Comparison of ENCODE assay signal across 9 cellular contexts in the genomic region with DNA sequence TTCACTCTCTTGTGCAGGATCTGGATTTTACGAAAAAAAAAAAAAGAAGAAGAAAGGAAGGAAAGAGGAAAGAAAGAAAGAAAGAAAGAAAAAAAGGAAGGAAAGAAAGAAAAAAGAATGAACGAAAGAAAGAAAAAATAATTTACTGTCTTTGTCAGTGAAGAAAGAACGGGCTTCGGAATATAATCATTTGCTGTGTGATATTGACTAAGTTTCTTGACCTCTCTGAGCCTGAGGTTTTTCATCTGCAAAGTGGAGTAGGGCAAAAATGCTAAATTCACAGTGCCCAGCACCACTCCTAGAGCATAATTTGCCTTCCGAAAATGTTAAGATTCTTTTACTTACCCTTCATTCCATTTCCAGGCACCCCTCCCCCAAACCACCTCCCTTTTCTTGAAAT. TPM values are rescaled to one million over a fixed set of nuclear protein-coding genes. Genes with fewer than 3 reads are reported as not detected.
DNase-seq lines count a peak whose midpoint lies in the region; ATAC-seq, FAIRE-seq and TF ChIP-seq lines count a peak whose summit lies in the region.
"Had no signal": no experiment of that assay in that cellular context is flagged by ENCODE, and none has a peak within 500 bp of the region (broad histone marks: within the 10 kb centered on the region; RNA-seq: fewer than 3 reads in every experiment).

No MANE protein-coding gene starts in this region.

- H3K9me1 ChIP-seq in keratinocyte (ENCODE audit: control insufficient read depth, extremely low read depth, insufficient read depth, low read length), result no peaks in the 10 kb centered on the region

- no peak for ATAC-seq in activated T-cell treated with anti-CD3 and anti-CD28 coated beads, Interleukin-2, amount 50 U/mL, for 72 hours (replicated peaks in 1 of 2)
- ATAC-seq in activated naive CD8-positive, alpha-beta T cell treated with anti-CD3 and anti-CD28 coated beads, Interleukin-2, amount 50 U/mL, for 24 hours, result no peak
- ATAC-seq in thoracic aorta (ENCODE audit: insufficient number of reproducible peaks, low FRiP score, low read depth), result no peak

- H3K79me2 ChIP-seq in keratinocyte (ENCODE audit: control insufficient read depth, insufficient read depth, low read length), result no peaks in the 10 kb centered on the region

- DNase-seq in activated T-cell treated with anti-CD3 and anti-CD28 coated beads, Interleukin-2, amount 50 U/mL, for 72 hours, result no peak
- no peak for DNase-seq in activated T-cell treated with anti-CD3 and anti-CD28 coated beads, Interleukin-2, amount 50 U/mL, for 48 hours
- DNase-seq in activated naive CD8-positive, alpha-beta T cell treated with anti-CD3 and anti-CD28 coated beads, Interleukin-2, amount 50 U/mL, for 24 hours, result no peak
- DNase-seq in keratinocyte (ENCODE audit: low read depth, low spot score), result no peak
- DNase-seq in thoracic aorta (ENCODE audit: low spot score), result no peak
- no peak for DNase-seq in putamen (ENCODE audit: low spot score)
- no peak for DNase-seq in NCI-H2196 (lab: John Stamatoyannopoulos, UW; ENCODE audit: unreplicated experiment)
- no peak for DNase-seq in DMS114 treated with DMSO at 0.1 percent for 48 hours (lab: John Stamatoyannopoulos, UW; ENCODE audit: unreplicated experiment)

- peaks cover 57% of the 10 kb centered on the region for H3K27me3 Mint-ChIP-seq in activated T-cell treated with anti-CD3 and anti-CD28 coated beads, Interleukin-2, amount 50 U/mL, for 72 hours (ENCODE audit: low read depth)
- H3K27me3 Mint-ChIP-seq in activated naive CD8-positive, alpha-beta T cell treated with anti-CD3 and anti-CD28 coated beads, Interleukin-2, amount 50 U/mL, for 24 hours, result peaks cover 44% of the 10 kb centered on the region

- dilution Hi-C loops in keratinocyte (cut with MboI; ENCODE audit: extremely low pct_ligation_motif_present, low sequenced_read_pairs), result no loop called here

- TF ChIP-seq CTCF in keratinocyte (optimal IDR thresholded peaks at IDR 0.05 in 1 of 3, IDR thresholded peaks at IDR 0.05 in 1 of 3, conservative IDR thresholded peaks at IDR 0.05 in 1 of 3; ENCODE audit: extremely low read depth in 1 of 3, insufficient read depth in 2 of 3, low read length in 3 of 3), result no peak
- no peak for TF ChIP-seq CTCF in thoracic aorta (IDR thresholded peaks at IDR 0.05)

- H3K9ac ChIP-seq in keratinocyte (ENCODE audit: control insufficient read depth, extremely low read depth, insufficient read depth, low read length), result peak overlapping the region; percentile 58

- H3K27ac Mint-ChIP-seq in activated T-cell treated with anti-CD3 and anti-CD28 coated beads, Interleukin-2, amount 50 U/mL, for 72 hours, result peak overlapping the region; percentile 55
- no peak overlapping the region for H3K27ac Mint-ChIP-seq in activated naive CD8-positive, alpha-beta T cell treated with anti-CD3 and anti-CD28 coated beads, Interleukin-2, amount 50 U/mL, for 24 hours

- H3K27me3 ChIP-seq in keratinocyte (ENCODE audit: control insufficient read depth, extremely low read depth, insufficient read depth, low read length) (no peaks in the 10 kb centered on the region), thoracic aorta (replicated peaks; ENCODE audit: insufficient read depth) (no peaks in the 10 kb centered on the region)

- peaks cover 33% of the 10 kb centered on the region for H3K4me1 ChIP-seq in keratinocyte (ENCODE audit: control insufficient read depth, extremely low read depth, insufficient read depth, low read length)
- H3K4me1 ChIP-seq in thoracic aorta (ENCODE audit: control insufficient read depth in 1 of 2, low read depth in 2 of 2), result peaks cover 37 to 48% of the 10 kb centered on the region in 2 donors

- peak overlapping the region; percentile 89 for H2AFZ ChIP-seq in keratinocyte (ENCODE audit: control insufficient read depth, low read length)

- H3K4me3 ChIP-seq in keratinocyte (ENCODE audit: control insufficient read depth in 2 of 3, extremely low read depth in 1 of 3, insufficient read depth in 2 of 3, low read depth in 1 of 3, low read length in 3 of 3) (peak overlapping the region; percentile 32 to 59 (median 57)), thoracic aorta (peak overlapping the region; percentile 71)

- peak overlapping the region; percentile 91 for H3K4me2 ChIP-seq in keratinocyte (ENCODE audit: control insufficient read depth, extremely low read depth, insufficient read depth, low read depth, low read length)

- H3K4me1 Mint-ChIP-seq in activated T-cell treated with anti-CD3 and anti-CD28 coated beads, Interleukin-2, amount 50 U/mL, for 72 hours (ENCODE audit: low read depth), result peaks cover 58% of the 10 kb centered on the region
- H3K4me1 Mint-ChIP-seq in activated naive CD8-positive, alpha-beta T cell treated with anti-CD3 and anti-CD28 coated beads, Interleukin-2, amount 50 U/mL, for 24 hours, result peaks cover 54% of the 10 kb centered on the region

- H3K27ac ChIP-seq in keratinocyte (ENCODE audit: control insufficient read depth, insufficient read depth, low read length) (no peak overlapping the region), thoracic aorta (peak overlapping the region; percentile 52 to 61)

- H3K9me3 ChIP-seq in keratinocyte (ENCODE audit: control insufficient read depth, low read depth, low read length) (no peaks in the 10 kb centered on the region), thoracic aorta (no peaks in the 10 kb centered on the region)

- H4K20me1 ChIP-seq in keratinocyte (ENCODE audit: control insufficient read depth, extremely low read depth, insufficient read depth, low read length), result no peaks in the 10 kb centered on the region

- H3K9me3 Mint-ChIP-seq in activated T-cell treated with anti-CD3 and anti-CD28 coated beads, Interleukin-2, amount 50 U/mL, for 72 hours, result no peaks in the 10 kb centered on the region
- H3K9me3 Mint-ChIP-seq in activated naive CD8-positive, alpha-beta T cell treated with anti-CD3 and anti-CD28 coated beads, Interleukin-2, amount 50 U/mL, for 24 hours, result no peaks in the 10 kb centered on the region

- FAIRE-seq in keratinocyte (lab: Jason Lieb, UNC), result no peak
- FAIRE-seq: frontal cortex had no signal

- H3K4me3 Mint-ChIP-seq in activated T-cell treated with anti-CD3 and anti-CD28 coated beads, Interleukin-2, amount 50 U/mL, for 72 hours, result peak overlapping the region; percentile 84 to 86
- H3K4me3 Mint-ChIP-seq in activated naive CD8-positive, alpha-beta T cell treated with anti-CD3 and anti-CD28 coated beads, Interleukin-2, amount 50 U/mL, for 24 hours, result peak overlapping the region; percentile 57

- H3K36me3 Mint-ChIP-seq in activated T-cell treated with anti-CD3 and anti-CD28 coated beads, Interleukin-2, amount 50 U/mL, for 72 hours (ENCODE audit: insufficient read depth in 2 of 2), result peaks cover 0 to under 1% of the 10 kb centered on the region in 2 donors
- H3K36me3 Mint-ChIP-seq in activated naive CD8-positive, alpha-beta T cell treated with anti-CD3 and anti-CD28 coated beads, Interleukin-2, amount 50 U/mL, for 24 hours (ENCODE audit: low read depth), result no peaks in the 10 kb centered on the region

- H3K36me3 ChIP-seq in keratinocyte (ENCODE audit: control insufficient read depth in 2 of 2, extremely low read depth in 1 of 2, insufficient read depth in 2 of 2, low read length in 2 of 2) (no peaks in the 10 kb centered on the region), thoracic aorta (peaks cover 4% of the 10 kb centered on the region)

RNA-seq across cellular contexts. Expression of gene CCR10, which starts 0.3 kb away (rescaled TPM):
- under 1 TPM in 1 of 2 donors, not detected in 1; 0.83 TPM for total RNA-seq in activated T-cell treated with anti-CD3 and anti-CD28 coated beads, Interleukin-2, amount 50 U/mL, for 72 hours
- 0.02 to 0.05 TPM (median 0.03 TPM) in 3 replicates for polyA plus RNA-seq in keratinocyte
- polyA plus RNA-seq in keratinocyte (2011; ENCODE audit: low read depth), result not detected
- not detected in 2 replicates for polyA plus RNA-seq in keratinocyte (2011; cell fraction: cytosol; rRNA removed)
- polyA plus RNA-seq in keratinocyte (2011; cell fraction: nucleus; rRNA removed), result 0.17 and 0.27 TPM in 2 replicates
- 0.18 TPM in 1 of 2 replicates, not detected in the other for polyA plus RNA-seq in keratinocyte (2012; ENCODE audit: low replicate concordance)
- 0.20 TPM in 1 of 3 replicates, not detected in the others for polyA minus RNA-seq in keratinocyte
- not detected for polyA minus RNA-seq in keratinocyte (2011; cell fraction: cytosol; rRNA and poly(A)+ RNA removed)
- not detected in 2 replicates for polyA minus RNA-seq in keratinocyte (2011; cell fraction: nucleus; rRNA and poly(A)+ RNA removed)
- total RNA-seq in thoracic aorta, result 1 to 10 TPM; 3.2 to 3.4 TPM

RNA-seq across cellular contexts. Expression of gene CNTNAP1, which starts 0.4 kb away (rescaled TPM):
- 1 to 10 TPM in 1 of 2 donors, under 1 TPM in 1; 0.53 to 1.3 TPM for total RNA-seq in activated T-cell treated with anti-CD3 and anti-CD28 coated beads, Interleukin-2, amount 50 U/mL, for 72 hours
- 0.46 to 2.0 TPM (median 0.71 TPM) in 3 replicates for polyA plus RNA-seq in keratinocyte
- 0.26 TPM for polyA plus RNA-seq in keratinocyte (2011; ENCODE audit: low read depth)
- polyA plus RNA-seq in keratinocyte (2011; cell fraction: cytosol; rRNA removed), result 0.23 and 0.34 TPM in 2 replicates
- 3.2 and 3.7 TPM in 2 replicates for polyA plus RNA-seq in keratinocyte (2011; cell fraction: nucleus; rRNA removed)
- polyA plus RNA-seq in keratinocyte (2012; ENCODE audit: low replicate concordance), result 0.24 and 1.7 TPM in 2 replicates
- polyA minus RNA-seq in keratinocyte, result 0.76 to 3.8 TPM (median 1.1 TPM) in 3 replicates
- not detected for polyA minus RNA-seq in keratinocyte (2011; cell fraction: cytosol; rRNA and poly(A)+ RNA removed)
- polyA minus RNA-seq in keratinocyte (2011; cell fraction: nucleus; rRNA and poly(A)+ RNA removed), result 1.8 and 2.3 TPM in 2 replicates
- total RNA-seq in thoracic aorta, result 10 to 100 TPM in 1 of 2 donors, 1 to 10 TPM in 1; 9.1 to 19.6 TPM

RNA-seq across cellular contexts. Expression of gene PLEKHH3, which starts 5.2 kb away (rescaled TPM):
- 1 to 10 TPM; 1.2 to 1.9 TPM for total RNA-seq in activated T-cell treated with anti-CD3 and anti-CD28 coated beads, Interleukin-2, amount 50 U/mL, for 72 hours
- polyA plus RNA-seq in keratinocyte, result 3.1 to 10.7 TPM (median 4.9 TPM) in 3 replicates
- 11.6 TPM for polyA plus RNA-seq in keratinocyte (2011; ENCODE audit: low read depth)
- 2.5 and 7.9 TPM in 2 replicates for polyA plus RNA-seq in keratinocyte (2011; cell fraction: cytosol; rRNA removed)
- polyA plus RNA-seq in keratinocyte (2011; cell fraction: nucleus; rRNA removed), result 13.2 and 20.7 TPM in 2 replicates
- polyA plus RNA-seq in keratinocyte (2012; ENCODE audit: low replicate concordance), result 10.7 and 25.0 TPM in 2 replicates
- polyA minus RNA-seq in keratinocyte, result 2.9 to 4.3 TPM (median 3.1 TPM) in 3 replicates
- polyA minus RNA-seq in keratinocyte (2011; cell fraction: cytosol; rRNA and poly(A)+ RNA removed), result 17.3 TPM
- polyA minus RNA-seq in keratinocyte (2011; cell fraction: nucleus; rRNA and poly(A)+ RNA removed), result 13.1 and 17.9 TPM in 2 replicates
- total RNA-seq in thoracic aorta, result 10 to 100 TPM; 54.8 to 59.2 TPM

RNA-seq across cellular contexts. Expression of gene TUBG2, which starts 22.9 kb away (rescaled TPM):
- 10 to 100 TPM in 1 of 2 donors, 1 to 10 TPM in 1; 8.1 to 11.2 TPM for total RNA-seq in activated T-cell treated with anti-CD3 and anti-CD28 coated beads, Interleukin-2, amount 50 U/mL, for 72 hours
- 13.5 to 17.8 TPM (median 14.5 TPM) in 3 replicates for polyA plus RNA-seq in keratinocyte
- 6.1 TPM for polyA plus RNA-seq in keratinocyte (2011; ENCODE audit: low read depth)
- 7.8 and 11.8 TPM in 2 replicates for polyA plus RNA-seq in keratinocyte (2011; cell fraction: cytosol; rRNA removed)
- 58.1 and 66.0 TPM in 2 replicates for polyA plus RNA-seq in keratinocyte (2011; cell fraction: nucleus; rRNA removed)
- 17.2 and 18.2 TPM in 2 replicates for polyA plus RNA-seq in keratinocyte (2012; ENCODE audit: low replicate concordance)
- 9.2 to 20.5 TPM (median 9.6 TPM) in 3 replicates for polyA minus RNA-seq in keratinocyte
- 6.7 TPM for polyA minus RNA-seq in keratinocyte (2011; cell fraction: cytosol; rRNA and poly(A)+ RNA removed)
- polyA minus RNA-seq in keratinocyte (2011; cell fraction: nucleus; rRNA and poly(A)+ RNA removed), result 9.0 and 10.3 TPM in 2 replicates
- 10 to 100 TPM; 47.2 to 49.0 TPM for total RNA-seq in thoracic aorta

Comparison
In these comparisons a context has a peak if more than half of its experiments do, and no peak if none do; other contexts are left out.
1. RNA of gene CNTNAP1, which starts 0.4 kb away (total RNA-seq): 9.1 to 19.6 TPM in thoracic aorta; 0.53 to 1.3 TPM in activated T-cell treated with anti-CD3 and anti-CD28 coated beads, Interleukin-2, amount 50 U/mL, for 72 hours; every median in the first group is over 4 times any median in the second.
2. RNA of gene PLEKHH3, which starts 5.2 kb away (total RNA-seq): 54.8 to 59.2 TPM in thoracic aorta; 1.2 to 1.9 TPM in activated T-cell treated with anti-CD3 and anti-CD28 coated beads, Interleukin-2, amount 50 U/mL, for 72 hours; every median in the first group is over 10 times any median in the second.